In the genomic region with DNA sequence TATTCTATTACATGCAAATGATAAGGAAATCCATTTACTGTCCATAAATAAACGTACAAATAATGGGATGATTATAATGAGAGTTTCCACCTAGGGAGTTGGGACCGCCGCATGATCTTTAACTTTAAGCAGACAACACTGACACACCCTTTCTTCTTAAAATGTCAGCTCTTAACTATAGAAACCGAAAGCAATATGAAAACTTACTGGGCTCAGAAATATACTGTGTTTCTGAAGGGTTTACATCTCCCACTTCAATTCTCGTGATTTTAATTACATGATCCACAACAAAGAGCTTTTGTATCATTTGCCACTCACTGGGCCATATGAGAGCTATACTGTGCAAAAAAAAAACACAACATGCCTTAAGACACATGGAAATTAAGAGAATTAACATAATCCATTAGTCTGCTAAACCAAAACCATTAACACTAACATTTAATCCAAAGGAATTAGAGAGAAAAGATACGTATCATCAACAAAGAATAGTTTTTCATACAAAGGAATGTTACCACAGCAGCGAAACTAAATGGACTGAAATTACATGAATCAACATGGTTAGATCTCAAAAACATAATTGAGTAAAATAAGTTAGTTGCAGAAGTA, we compare ENCODE assay signal across 14 cellular contexts. TPM values are rescaled to one million over a fixed set of nuclear protein-coding genes. Genes with fewer than 3 reads are reported as not detected.
A peak's percentile ranks its signal among the peaks of the same experiment; 100 is the strongest.
DNase-seq lines count a peak whose midpoint lies in the region; ATAC-seq and TF ChIP-seq lines count a peak whose summit lies in the region.
"Had no signal": no experiment of that assay in that cellular context is flagged by ENCODE, and none has a peak within 500 bp of the region (broad histone marks: within the 10 kb centered on the region; RNA-seq: fewer than 3 reads in every experiment).

No MANE protein-coding gene starts in this region.

- H3K4me3 ChIP-seq in tibial artery, result no peak overlapping the region
- H3K4me3 ChIP-seq: gastroesophageal sphincter, left lung had no signal

- H3K36me3 ChIP-seq in tibial artery, result peaks cover 58 to 86% (median 69%) of the 10 kb centered on the region in 3 donors

- peaks cover 4% of the 10 kb centered on the region for H3K4me1 Mint-ChIP-seq in stimulated activated naive CD8-positive, alpha-beta T cell treated with anti-CD3 and anti-CD28 coated beads, Interleukin-15, Interleukin-2, amounts not matched to agents 100 ng/mL and 50 ng/mL, for 24 hours (ENCODE audit: low read depth)
- peaks cover 17% of the 10 kb centered on the region for H3K4me1 Mint-ChIP-seq in activated T-helper 1 cell treated with anti-CD3 and anti-CD28 coated beads, Interleukin-12 subunit alpha, Interleukin-12 subunit beta, Interleukin-2, Interleukin-4 antibody, amounts not matched to agents 30 ng/mL and 10 ng/mL and 1 ng/mL, durations not matched to agents 14 hours and 24 hours and 36 hours (ENCODE audit: low read depth)

- H3K27ac ChIP-seq in tibial artery, result no peak overlapping the region
- H3K27ac ChIP-seq: gastroesophageal sphincter, left lung had no signal

- H3K4me1 ChIP-seq in tibial artery, result no peaks in the 10 kb centered on the region
- H3K4me1 ChIP-seq: Caco-2 had no signal

- H3K9me3 Mint-ChIP-seq in stimulated activated naive CD8-positive, alpha-beta T cell treated with anti-CD3 and anti-CD28 coated beads, Interleukin-15, Interleukin-2, amounts not matched to agents 100 ng/mL and 50 ng/mL, for 24 hours, result no peaks in the 10 kb centered on the region
- H3K9me3 Mint-ChIP-seq in activated T-helper 1 cell treated with anti-CD3 and anti-CD28 coated beads, Interleukin-12 subunit alpha, Interleukin-12 subunit beta, Interleukin-2, Interleukin-4 antibody, amounts not matched to agents 30 ng/mL and 10 ng/mL and 1 ng/mL, durations not matched to agents 14 hours and 24 hours and 36 hours, result no peaks in the 10 kb centered on the region

- H3K27me3 ChIP-seq in tibial artery, result no peaks in the 10 kb centered on the region
- H3K27me3 ChIP-seq: gastroesophageal sphincter, left lung had no signal

- no peaks in the 10 kb centered on the region for H3K27me3 Mint-ChIP-seq in stimulated activated naive CD8-positive, alpha-beta T cell treated with anti-CD3 and anti-CD28 coated beads, Interleukin-15, Interleukin-2, amounts not matched to agents 100 ng/mL and 50 ng/mL, for 24 hours
- no peaks in the 10 kb centered on the region for H3K27me3 Mint-ChIP-seq in activated T-helper 1 cell treated with anti-CD3 and anti-CD28 coated beads, Interleukin-12 subunit alpha, Interleukin-12 subunit beta, Interleukin-2, Interleukin-4 antibody, amounts not matched to agents 30 ng/mL and 10 ng/mL and 1 ng/mL, durations not matched to agents 14 hours and 24 hours and 36 hours (ENCODE audit: insufficient read depth)

- TF ChIP-seq CTCF in tibial artery (IDR thresholded peaks at IDR 0.05), result no peak

- DNase-seq in stimulated activated naive CD8-positive, alpha-beta T cell treated with anti-CD3 and anti-CD28 coated beads, Interleukin-15, Interleukin-2, amounts not matched to agents 100 U/mL and 50 U/mL, for 24 hours, result no peak
- no peak for DNase-seq in activated T-helper 1 cell treated with anti-CD3 and anti-CD28 coated beads, Interleukin-12 subunit alpha, Interleukin-12 subunit beta, Interleukin-2, Interleukin-4 antibody, amounts not matched to agents 30 ng/mL and 10 ng/mL and 1 ng/mL, durations not matched to agents 14 hours and 24 hours and 36 hours (ENCODE audit: low spot score)
- DNase-seq in inferior parietal cortex (ENCODE audit: extremely low spot score) (peak; percentile 13), dermis blood vessel endothelial cell (no peak), tibial artery (no peak)
- no peak for DNase-seq in central memory CD4-positive, alpha-beta T cell
- DNase-seq: activated naive CD4-positive, alpha-beta T cell treated with Interleukin-2 at 50 U/mL for 16 hours; left lung; NCI-H187 treated with DMSO at 0.1 percent for 48 hours had no signal

- intact Hi-C loops in activated T-helper 1 cell treated with anti-CD3 and anti-CD28 coated beads, Interleukin-12 subunit alpha, Interleukin-12 subunit beta, Interleukin-2, Interleukin-4 antibody, amounts not matched to agents 30 ng/mL and 10 ng/mL and 1 ng/mL, durations not matched to agents 14 hours and 24 hours and 36 hours (cut with micrococcal nuclease), result no loop called here
- intact Hi-C loops in tibial artery (cut with DNase I; ENCODE audit: low total_unique reads), result no loop called here

- no peak overlapping the region for H3K4me3 Mint-ChIP-seq in stimulated activated naive CD8-positive, alpha-beta T cell treated with anti-CD3 and anti-CD28 coated beads, Interleukin-15, Interleukin-2, amounts not matched to agents 100 ng/mL and 50 ng/mL, for 24 hours
- no peak overlapping the region for H3K4me3 Mint-ChIP-seq in activated T-helper 1 cell treated with anti-CD3 and anti-CD28 coated beads, Interleukin-12 subunit alpha, Interleukin-12 subunit beta, Interleukin-2, Interleukin-4 antibody, amounts not matched to agents 30 ng/mL and 10 ng/mL and 1 ng/mL, durations not matched to agents 14 hours and 24 hours and 36 hours

- peaks cover 64% of the 10 kb centered on the region for H3K36me3 Mint-ChIP-seq in stimulated activated naive CD8-positive, alpha-beta T cell treated with anti-CD3 and anti-CD28 coated beads, Interleukin-15, Interleukin-2, amounts not matched to agents 100 ng/mL and 50 ng/mL, for 24 hours (ENCODE audit: low read depth)
- peaks cover 50% of the 10 kb centered on the region for H3K36me3 Mint-ChIP-seq in activated T-helper 1 cell treated with anti-CD3 and anti-CD28 coated beads, Interleukin-12 subunit alpha, Interleukin-12 subunit beta, Interleukin-2, Interleukin-4 antibody, amounts not matched to agents 30 ng/mL and 10 ng/mL and 1 ng/mL, durations not matched to agents 14 hours and 24 hours and 36 hours (ENCODE audit: low read depth)

- no peaks in the 10 kb centered on the region for H3K9me3 ChIP-seq in tibial artery
- H3K9me3 ChIP-seq: Caco-2, gastroesophageal sphincter, left lung had no signal

- no peak for ATAC-seq in stimulated activated naive CD8-positive, alpha-beta T cell treated with anti-CD3 and anti-CD28 coated beads, Interleukin-15, Interleukin-2, amounts not matched to agents 100 U/mL and 50 U/mL, for 24 hours
- ATAC-seq in GM21786 (IDR thresholded peaks at IDR 0.05; ENCODE audit: unreplicated experiment), result no peak
- ATAC-seq: gastroesophageal sphincter had no signal

- peak overlapping the region; percentile 12 for H3K27ac Mint-ChIP-seq in stimulated activated naive CD8-positive, alpha-beta T cell treated with anti-CD3 and anti-CD28 coated beads, Interleukin-15, Interleukin-2, amounts not matched to agents 100 ng/mL and 50 ng/mL, for 24 hours
- peak overlapping the region; percentile 49 for H3K27ac Mint-ChIP-seq in activated T-helper 1 cell treated with anti-CD3 and anti-CD28 coated beads, Interleukin-12 subunit alpha, Interleukin-12 subunit beta, Interleukin-2, Interleukin-4 antibody, amounts not matched to agents 30 ng/mL and 10 ng/mL and 1 ng/mL, durations not matched to agents 14 hours and 24 hours and 36 hours

RNA-seq across cellular contexts. Expression of gene RAP1GAP, which starts 35.0 kb away (rescaled TPM):
- total RNA-seq in activated T-helper 1 cell treated with anti-CD3 and anti-CD28 coated beads, Interleukin-12 subunit alpha, Interleukin-12 subunit beta, Interleukin-2, Interleukin-4 antibody, amounts not matched to agents 30 ng/mL and 10 ng/mL and 1 ng/mL, durations not matched to agents 14 hours and 24 hours and 36 hours, result 0.23 and 0.81 TPM in 2 replicates
- total RNA-seq in dermis blood vessel endothelial cell, result under 0.01 and 0.05 TPM in 2 replicates
- total RNA-seq: dermis microvascular lymphatic vessel endothelial cell had no signal
